ENCODE assay signal across 29 cellular contexts in the genomic region with DNA sequence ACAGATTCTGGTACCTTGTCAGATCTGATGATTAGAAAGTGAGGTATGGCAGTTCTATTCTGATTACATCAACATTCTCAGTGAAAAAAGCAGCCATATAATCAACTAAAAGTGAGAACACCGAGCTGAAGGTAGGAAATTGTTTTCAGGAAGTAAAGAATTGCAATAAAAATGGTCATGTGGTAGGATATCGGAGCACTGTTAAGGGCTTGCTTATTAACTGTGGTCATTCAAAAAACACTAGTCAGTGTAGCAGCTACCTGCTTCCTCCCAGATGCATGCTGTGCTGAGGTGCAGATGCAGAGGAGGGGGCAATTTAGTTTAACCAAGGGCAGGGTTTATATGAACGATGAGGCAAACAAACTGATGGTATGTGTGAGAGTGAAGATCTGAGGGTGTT.
"Had no signal": no experiment of that assay in that cellular context is flagged by ENCODE, and none has a peak within 500 bp of the region (broad histone marks: within the 10 kb centered on the region; RNA-seq: fewer than 3 reads in every experiment).

No MANE protein-coding gene starts in this region.

- H3K4me1 Mint-ChIP-seq: activated CD4-positive, alpha-beta memory T cell treated with anti-CD3 and anti-CD28 coated beads, Interleukin-2, amount 10 ng/mL, durations not matched to agents 7 days and 5 days; activated CD4-positive, alpha-beta T cell treated with anti-CD3 and anti-CD28 coated beads, Interleukin-2, amount 10 ng/mL, durations not matched to agents 7 days and 5 days; activated naive CD4-positive, alpha-beta T cell treated with anti-CD3 and anti-CD28 coated beads, Interleukin-2, amount 10 ng/mL, durations not matched to agents 7 days and 5 days had no signal

- H3K9me3 Mint-ChIP-seq: activated CD4-positive, alpha-beta memory T cell treated with anti-CD3 and anti-CD28 coated beads, Interleukin-2, amount 10 ng/mL, durations not matched to agents 7 days and 5 days; activated CD4-positive, alpha-beta T cell treated with anti-CD3 and anti-CD28 coated beads, Interleukin-2, amount 10 ng/mL, durations not matched to agents 7 days and 5 days; activated naive CD4-positive, alpha-beta T cell treated with anti-CD3 and anti-CD28 coated beads, Interleukin-2, amount 10 ng/mL, durations not matched to agents 7 days and 5 days; activated naive CD4-positive, alpha-beta T cell treated with anti-CD3 and anti-CD28 coated beads, Interleukin-2, amount 50 U/mL, for 72 hours; activated naive CD8-positive, alpha-beta T cell treated with anti-CD3 and anti-CD28 coated beads, Interleukin-2, amount 10 ng/mL, durations not matched to agents 7 days and 5 days; activated T-cell treated with anti-CD3 and anti-CD28 coated beads, Interleukin-2, amount 50 U/mL, for 24 hours; activated T-cell treated with anti-CD3 and anti-CD28 coated beads, Interleukin-2, amount 50 U/mL, for 72 hours; WTC11 had no signal

- ATAC-seq: activated naive CD4-positive, alpha-beta T cell treated with anti-CD3 and anti-CD28 coated beads, Interleukin-2, amount 50 U/mL, for 72 hours; activated T-cell treated with anti-CD3 and anti-CD28 coated beads, Interleukin-2, amount 50 U/mL, for 72 hours; esophagus mucosa; gastroesophageal sphincter; heart right ventricle; WTC11 had no signal

- H3K27me3 ChIP-seq: ascending aorta, breast epithelium, cardiac muscle cell, colonic mucosa, gastroesophageal sphincter, heart right ventricle had no signal

- H3K27ac Mint-ChIP-seq: activated CD4-positive, alpha-beta memory T cell treated with anti-CD3 and anti-CD28 coated beads, Interleukin-2, amount 10 ng/mL, durations not matched to agents 7 days and 5 days; activated CD4-positive, alpha-beta T cell treated with anti-CD3 and anti-CD28 coated beads, Interleukin-2, amount 10 ng/mL, durations not matched to agents 7 days and 5 days; activated naive CD4-positive, alpha-beta T cell treated with anti-CD3 and anti-CD28 coated beads, Interleukin-2, amount 10 ng/mL, durations not matched to agents 7 days and 5 days; activated naive CD4-positive, alpha-beta T cell treated with anti-CD3 and anti-CD28 coated beads, Interleukin-2, amount 50 U/mL, for 72 hours; activated naive CD8-positive, alpha-beta T cell treated with anti-CD3 and anti-CD28 coated beads, Interleukin-2, amount 10 ng/mL, durations not matched to agents 7 days and 5 days; activated T-cell treated with anti-CD3 and anti-CD28 coated beads, Interleukin-2, amount 50 U/mL, for 24 hours; activated T-cell treated with anti-CD3 and anti-CD28 coated beads, Interleukin-2, amount 50 U/mL, for 72 hours; brain; WTC11 had no signal

- H3K4me1 ChIP-seq: ascending aorta, breast epithelium, colonic mucosa, gastroesophageal sphincter, heart right ventricle had no signal

- H3K4me3 Mint-ChIP-seq: activated CD4-positive, alpha-beta memory T cell treated with anti-CD3 and anti-CD28 coated beads, Interleukin-2, amount 10 ng/mL, durations not matched to agents 7 days and 5 days; activated CD4-positive, alpha-beta T cell treated with anti-CD3 and anti-CD28 coated beads, Interleukin-2, amount 10 ng/mL, durations not matched to agents 7 days and 5 days; activated naive CD4-positive, alpha-beta T cell treated with anti-CD3 and anti-CD28 coated beads, Interleukin-2, amount 10 ng/mL, durations not matched to agents 7 days and 5 days; activated naive CD8-positive, alpha-beta T cell treated with anti-CD3 and anti-CD28 coated beads, Interleukin-2, amount 10 ng/mL, durations not matched to agents 7 days and 5 days; activated T-cell treated with anti-CD3 and anti-CD28 coated beads, Interleukin-2, amount 50 U/mL, for 24 hours; activated T-cell treated with anti-CD3 and anti-CD28 coated beads, Interleukin-2, amount 50 U/mL, for 72 hours; brain; WTC11 had no signal

- H3K9me3 ChIP-seq: ascending aorta, breast epithelium, colonic mucosa, gastroesophageal sphincter, heart right ventricle had no signal

- DNase-seq: activated CD4-positive, alpha-beta memory T cell treated with anti-CD3 and anti-CD28 coated beads, Interleukin-2, amount 10 ng/mL, durations not matched to agents 7 days and 5 days; activated CD4-positive, alpha-beta T cell treated with anti-CD3 and anti-CD28 coated beads for 1 hour; activated CD4-positive, alpha-beta T cell treated with anti-CD3 and anti-CD28 coated beads for 4 hours; activated CD4-positive, alpha-beta T cell treated with anti-CD3 and anti-CD28 coated beads, Interleukin-2, amount 10 ng/mL, durations not matched to agents 7 days and 5 days; activated CD4-positive, alpha-beta T cell treated with anti-CD3 and anti-CD28 coated beads, Interleukin-2, amount 50 U/mL, for 4 hours; activated CD8-positive, alpha-beta memory T cell treated with anti-CD3 and anti-CD28 coated beads, Interleukin-2, amount 50 U/mL, for 48 hours; activated gamma-delta T cell; activated naive CD4-positive, alpha-beta T cell; activated naive CD4-positive, alpha-beta T cell treated with anti-CD3 and anti-CD28 coated beads, Interleukin-2, amount 10 ng/mL, durations not matched to agents 7 days and 5 days; activated naive CD8-positive, alpha-beta T cell treated with anti-CD3 and anti-CD28 coated beads, Interleukin-2, amount 10 ng/mL, durations not matched to agents 7 days and 5 days; activated T-cell treated with anti-CD3 and anti-CD28 coated beads for 4 hours; activated T-cell treated with anti-CD3 and anti-CD28 coated beads, Interleukin-2, amount 50 U/mL, for 24 hours; activated T-cell treated with anti-CD3 and anti-CD28 coated beads, Interleukin-2, amount 50 U/mL, for 72 hours; central memory CD4-positive, alpha-beta T cell; cerebellar nuclear complex; colonic mucosa; effector CD8-positive, alpha-beta T cell; foreskin melanocyte; heart right ventricle; T-helper 2 cell had no signal

- H3K36me3 Mint-ChIP-seq: activated naive CD4-positive, alpha-beta T cell treated with anti-CD3 and anti-CD28 coated beads, Interleukin-2, amount 50 U/mL, for 72 hours; brain; WTC11 had no signal

- H3K4me3 ChIP-seq: ascending aorta, breast epithelium, cardiac muscle cell, colonic mucosa, gastroesophageal sphincter, heart right ventricle had no signal

- H3K27me3 Mint-ChIP-seq: activated CD4-positive, alpha-beta memory T cell treated with anti-CD3 and anti-CD28 coated beads, Interleukin-2, amount 10 ng/mL, durations not matched to agents 7 days and 5 days; activated CD4-positive, alpha-beta T cell treated with anti-CD3 and anti-CD28 coated beads, Interleukin-2, amount 10 ng/mL, durations not matched to agents 7 days and 5 days; activated naive CD4-positive, alpha-beta T cell treated with anti-CD3 and anti-CD28 coated beads, Interleukin-2, amount 10 ng/mL, durations not matched to agents 7 days and 5 days; activated T-cell treated with anti-CD3 and anti-CD28 coated beads, Interleukin-2, amount 50 U/mL, for 24 hours; brain had no signal

- H3K27ac ChIP-seq: ascending aorta, breast epithelium, cardiac muscle cell, colonic mucosa, gastroesophageal sphincter, heart right ventricle, VCaP had no signal

- H3K36me3 ChIP-seq: ascending aorta, breast epithelium, cardiac muscle cell, colonic mucosa, gastroesophageal sphincter, heart right ventricle had no signal
